1 cellular context compared by ENCODE assay signal in genomic region chr7:81161459-81162075, GRCh38.
TF ChIP-seq lines count a peak whose summit lies in the region.

No MANE protein-coding gene starts in this region.

TF ChIP-seq in K562, 482 proteins besides CTCF, POLR2A, EP300 and RAD21 (continued from another document and continues in another):
- no peak for TF ChIP-seq ZBTB34 (CRISPR knock-in tag; IDR thresholded peaks at IDR 0.05)
- TF ChIP-seq PHF8 (IDR thresholded peaks at IDR 0.05; ENCODE audit: borderline replicate concordance, low read length), result no peak
- TF ChIP-seq SPI1 (IDR thresholded peaks at IDR 0.05; ENCODE audit: borderline replicate concordance, low read depth, low read length), result no peak
- TF ChIP-seq PTRF (tag; IDR thresholded peaks at IDR 0.05), result no peak
- TF ChIP-seq EP400 (IDR thresholded peaks at IDR 0.05), result peak; percentile 33; the same call in 1 of the 2 replicates
- TF ChIP-seq JUN (IDR thresholded peaks at IDR 0.05; ENCODE audit: borderline replicate concordance, low read depth, low read length), result peak; percentile 23; the same call in 1 of the 2 replicates
- TF ChIP-seq JUN (CRISPR knock-in tag; IDR thresholded peaks at IDR 0.05; ENCODE audit: borderline replicate concordance), result no peak
- TF ChIP-seq E2F1 (CRISPR knock-in tag; IDR thresholded peaks at IDR 0.05), result no peak
- TF ChIP-seq CXXC5 (CRISPR knock-in tag; IDR thresholded peaks at IDR 0.05), result peak; percentile 27; the same call in 1 of the 2 replicates
- TF ChIP-seq EWSR1 (IDR thresholded peaks at IDR 0.05; ENCODE audit: borderline replicate concordance, low read depth, partially characterized antibody), result no peak
- TF ChIP-seq MEIS2 (IDR thresholded peaks at IDR 0.05; ENCODE audit: partially characterized antibody), result peak; percentile 25
- no peak for TF ChIP-seq TAF1 (IDR thresholded peaks at IDR 0.05; ENCODE audit: control insufficient read depth, extremely low read depth, insufficient read depth, low read length, severe bottlenecking)
- TF ChIP-seq STAT6 (CRISPR knock-in tag; IDR thresholded peaks at IDR 0.05), result no peak
- peak; percentile 61; the same call in 1 of the 2 replicates for TF ChIP-seq BHLHE40 (IDR thresholded peaks at IDR 0.05; ENCODE audit: low read length)
- no peak for TF ChIP-seq CHD1 (IDR thresholded peaks at IDR 0.05; ENCODE audit: low read length)
- no peak for TF ChIP-seq CAMTA2 (CRISPR knock-in tag; conservative IDR thresholded peaks at IDR 0.05)
- TF ChIP-seq JUND (IDR thresholded peaks at IDR 0.05; ENCODE audit: borderline replicate concordance, low read depth, low read length), result peak; percentile 60; the same call in 1 of the 2 replicates
- TF ChIP-seq JUND (tag; IDR thresholded peaks at IDR 0.05; ENCODE audit: borderline replicate concordance, low read depth, low read length), result peak; percentile 53; the same call in 2 of the 3 replicates
- no peak for TF ChIP-seq GABPB1 (CRISPR knock-in tag; IDR thresholded peaks at IDR 0.05)
- no peak for TF ChIP-seq SRSF3 (IDR thresholded peaks at IDR 0.05; ENCODE audit: insufficient read depth, low read length)
- TF ChIP-seq EHMT2 (IDR thresholded peaks at IDR 0.05), result no peak
- TF ChIP-seq STAT5A (IDR thresholded peaks at IDR 0.05; ENCODE audit: borderline replicate concordance, low read length), result peak; percentile 67; the same call in 1 of the 2 replicates
- no peak for TF ChIP-seq GATA2 (CRISPR knock-in tag; IDR thresholded peaks at IDR 0.05)
- no peak for TF ChIP-seq MTA3 (IDR thresholded peaks at IDR 0.05; ENCODE audit: borderline replicate concordance)
- peak; percentile 19; the same call in 1 of the 2 replicates for TF ChIP-seq SOX6 (IDR thresholded peaks at IDR 0.05)
- no peak for TF ChIP-seq HMG20B (CRISPR knock-in tag; IDR thresholded peaks at IDR 0.05)
- TF ChIP-seq E2F6 (IDR thresholded peaks at IDR 0.05; ENCODE audit: borderline replicate concordance in 1 of 2, extremely low read depth in 1 of 2, insufficient read depth in 1 of 2, insufficient read length in 1 of 2, low read depth in 1 of 2, low read length in 1 of 2, poor library complexity in 1 of 2, severe bottlenecking in 1 of 2), result peak in 1 of 2 experiments; percentile 10
- TF ChIP-seq NUFIP1 (IDR thresholded peaks at IDR 0.05; ENCODE audit: partially characterized antibody), result no peak
- TF ChIP-seq MCM2 (IDR thresholded peaks at IDR 0.05; ENCODE audit: low read depth), result no peak
- TF ChIP-seq DPF2 (IDR thresholded peaks at IDR 0.05), result peak; percentile 92
- TF ChIP-seq HDGF (IDR thresholded peaks at IDR 0.05), result no peak
- TF ChIP-seq SMARCC2 (IDR thresholded peaks at IDR 0.05; ENCODE audit: low read depth), result peak; percentile 54; the same call in 1 of the 2 replicates
- no peak for TF ChIP-seq THRA (IDR thresholded peaks at IDR 0.05)
- peak in 1 of 2 experiments; percentile 59; a peak in 1 of 4 replicates for TF ChIP-seq ZNF639 (CRISPR knock-in tag; conservative IDR thresholded peaks at IDR 0.05 in 1 of 2, IDR thresholded peaks at IDR 0.05 in 1 of 2)
- no peak for TF ChIP-seq FOXJ3 (CRISPR knock-in tag; IDR thresholded peaks at IDR 0.05)
- TF ChIP-seq PYGO2 (tag; IDR thresholded peaks at IDR 0.05), result no peak
- TF ChIP-seq ATF2 (CRISPR knock-in tag; IDR thresholded peaks at IDR 0.05), result no peak
- peak; percentile 34; the same call in 1 of the 2 replicates for TF ChIP-seq POLR2AphosphoS5 (IDR thresholded peaks at IDR 0.05; ENCODE audit: control insufficient read depth, insufficient read depth, low read depth, low read length)
- no peak for TF ChIP-seq ZNF445 (CRISPR knock-in tag; IDR thresholded peaks at IDR 0.05; ENCODE audit: low read depth)
- TF ChIP-seq BCOR (IDR thresholded peaks at IDR 0.05), result 0 out of 2 replicates have a peak, but pooled peaks have one; percentile 17
- peak; percentile 46; the same call in 1 of the 2 replicates for TF ChIP-seq SMAD4 (CRISPR knock-in tag; conservative IDR thresholded peaks at IDR 0.05)
- TF ChIP-seq CBFA2T2 (conservative IDR thresholded peaks at IDR 0.05), result peak; percentile 85
- TF ChIP-seq CBX5 (IDR thresholded peaks at IDR 0.05; ENCODE audit: borderline replicate concordance, low read depth), result no peak
- no peak for TF ChIP-seq POU5F1 (IDR thresholded peaks at IDR 0.05; ENCODE audit: borderline replicate concordance, low read depth, low read length, partially characterized antibody)
- no peak for TF ChIP-seq SNIP1 (IDR thresholded peaks at IDR 0.05; ENCODE audit: low read depth)
- peak; percentile 16; the same call in 1 of the 2 replicates for TF ChIP-seq ZNF316 (IDR thresholded peaks at IDR 0.05)
- no peak for TF ChIP-seq ATF1 (CRISPR knock-in tag; IDR thresholded peaks at IDR 0.05)
- 0 out of 2 replicates have a peak, but pooled peaks have one; percentile 20 for TF ChIP-seq ATF1 (tag; IDR thresholded peaks at IDR 0.05)
- TF ChIP-seq CREM (IDR thresholded peaks at IDR 0.05; ENCODE audit: low read depth), result peak; percentile 35; the same call in 1 of the 2 replicates
- peak; percentile 82 for TF ChIP-seq ZNF311 (CRISPR knock-in tag; IDR thresholded peaks at IDR 0.05)
- no peak for TF ChIP-seq MECOM (CRISPR knock-in tag; IDR thresholded peaks at IDR 0.05)
- TF ChIP-seq PTBP1 (IDR thresholded peaks at IDR 0.05; ENCODE audit: low read depth, low read length), result no peak
- no peak for TF ChIP-seq HNRNPH1 (optimal IDR thresholded peaks at IDR 0.05; ENCODE audit: low read depth, low read length)
- no peak for TF ChIP-seq ATF6 (CRISPR knock-in tag; IDR thresholded peaks at IDR 0.05)
- peak; percentile 89 for TF ChIP-seq FOSL1 (tag; conservative IDR thresholded peaks at IDR 0.05)
- TF ChIP-seq SMARCA4 (IDR thresholded peaks at IDR 0.05), result peak; percentile 81
- TF ChIP-seq U2AF1 (optimal IDR thresholded peaks at IDR 0.05; ENCODE audit: low read depth, low read length), result no peak
- TF ChIP-seq SAP30 (IDR thresholded peaks at IDR 0.05; ENCODE audit: borderline replicate concordance, insufficient read depth, low read depth, low read length, poor library complexity, severe bottlenecking), result no peak
- TF ChIP-seq ZKSCAN8 (CRISPR knock-in tag; IDR thresholded peaks at IDR 0.05), result peak; percentile 77
- no peak for TF ChIP-seq PBX2 (CRISPR knock-in tag; IDR thresholded peaks at IDR 0.05; ENCODE audit: low read depth)
- TF ChIP-seq PBX2 (tag; conservative IDR thresholded peaks at IDR 0.05; ENCODE audit: low read depth), result no peak
- peak; percentile 92 for TF ChIP-seq CBFA2T3 (IDR thresholded peaks at IDR 0.05)
